In genomic region chr2:230872968-230873669, GRCh38 we compare ENCODE assay signal across 10 cellular contexts. TPM values are rescaled to one million over a fixed set of nuclear protein-coding genes. Genes with fewer than 3 reads are reported as not detected.
A peak's percentile ranks its signal among the peaks of the same experiment; 100 is the strongest.
DNase-seq lines count a peak whose midpoint lies in the region; ATAC-seq and TF ChIP-seq lines count a peak whose summit lies in the region.
"Had no signal": no experiment of that assay in that cellular context is flagged by ENCODE, and none has a peak within 500 bp of the region (broad histone marks: within the 10 kb centered on the region; RNA-seq: fewer than 3 reads in every experiment).

No MANE protein-coding gene starts in this region.

- H3K4me1 Mint-ChIP-seq in activated naive CD4-positive, alpha-beta T cell treated with anti-CD3 and anti-CD28 coated beads, Interleukin-2, amount 10 ng/mL, durations not matched to agents 7 days and 5 days: peaks cover 44% of the 10 kb centered on the region
- peaks cover 46% of the 10 kb centered on the region for H3K4me1 Mint-ChIP-seq in WTC11
- peaks cover 33% of the 10 kb centered on the region for H3K4me1 Mint-ChIP-seq in type B pancreatic cell (ENCODE audit: unreplicated experiment)

- POLR2A ChIA-PET in WTC11 (lab: Charles Lee): no interaction called here

- DNase-seq in activated naive CD4-positive, alpha-beta T cell treated with anti-CD3 and anti-CD28 coated beads, Interleukin-2, amount 10 ng/mL, durations not matched to agents 7 days and 5 days: peak; percentile 32
- no peak for DNase-seq in activated naive CD4-positive, alpha-beta T cell treated with anti-CD3 and anti-CD28 coated beads, Interleukin-2, amount 50 U/mL, for 16 hours
- DNase-seq in WTC11 (ENCODE audit: low spot score): no peak
- DNase-seq in type B pancreatic cell (ENCODE audit: extremely low spot score, unreplicated experiment): peak; percentile 64
- DNase-seq in NCI-H510A treated with DMSO at 0.1 percent for 48 hours (lab: John Stamatoyannopoulos, UW): no peak
- no peak for DNase-seq in dedifferentiated amniotic fluid mesenchymal stem cell (ENCODE audit: extremely low spot score)
- no peak for DNase-seq in mucosa of gallbladder (ENCODE audit: low spot score)
- DNase-seq: activated CD4-positive, CD25-positive, alpha-beta regulatory T cell had no signal

- CTCF ChIA-PET in activated naive CD4-positive, alpha-beta T cell treated with anti-CD3 and anti-CD28 coated beads, Interleukin-2, amount 10 ng/mL, durations not matched to agents 7 days and 5 days (lab: Charles Lee): interaction anchor here (1.0 to 1.5 kb wide), 3 partner anchors 49 to 180 kb away, joined by 3 read pairs; no protein-coding TSS in a partner anchor
- CTCF ChIA-PET in WTC11 (lab: Charles Lee): interaction anchor here (0.8 to 2.4 kb wide), 5 partner anchors 8 to 180 kb away, joined by 3 to 9 read pairs (median 4); partner anchors contain the start of gene ITM2C

- H3K4me3 Mint-ChIP-seq in activated naive CD4-positive, alpha-beta T cell treated with anti-CD3 and anti-CD28 coated beads, Interleukin-2, amount 10 ng/mL, durations not matched to agents 7 days and 5 days: no peak overlapping the region
- H3K4me3 Mint-ChIP-seq in WTC11: no peak overlapping the region
- peak overlapping the region; percentile 33 for H3K4me3 Mint-ChIP-seq in type B pancreatic cell

- ATAC-seq in HG02852 (IDR thresholded peaks at IDR 0.05; ENCODE audit: unreplicated experiment) (peak; percentile 50), WTC11 (no peak)
- ATAC-seq: K562 had no signal

- H3K36me3 Mint-ChIP-seq in activated naive CD4-positive, alpha-beta T cell treated with anti-CD3 and anti-CD28 coated beads, Interleukin-2, amount 10 ng/mL, durations not matched to agents 7 days and 5 days: no peaks in the 10 kb centered on the region
- H3K36me3 Mint-ChIP-seq in WTC11 (peaks cover 36% of the 10 kb centered on the region), type B pancreatic cell (peaks cover 4% of the 10 kb centered on the region)

- TF ChIP-seq CTCF in WTC11 (IDR thresholded peaks at IDR 0.05) (no peak), type B pancreatic cell (conservative IDR thresholded peaks at IDR 0.05) (no peak)

- H3K27ac Mint-ChIP-seq in activated naive CD4-positive, alpha-beta T cell treated with anti-CD3 and anti-CD28 coated beads, Interleukin-2, amount 10 ng/mL, durations not matched to agents 7 days and 5 days: peak overlapping the region; percentile 47
- H3K27ac Mint-ChIP-seq in WTC11 (peak overlapping the region; percentile 91), type B pancreatic cell (peak overlapping the region; percentile 49)

- H3K27me3 Mint-ChIP-seq in activated naive CD4-positive, alpha-beta T cell treated with anti-CD3 and anti-CD28 coated beads, Interleukin-2, amount 10 ng/mL, durations not matched to agents 7 days and 5 days: peaks cover 28% of the 10 kb centered on the region
- H3K27me3 Mint-ChIP-seq in WTC11 (ENCODE audit: low read depth) (no peaks in the 10 kb centered on the region), type B pancreatic cell (no peaks in the 10 kb centered on the region)

- no peaks in the 10 kb centered on the region for H3K9me3 Mint-ChIP-seq in activated naive CD4-positive, alpha-beta T cell treated with anti-CD3 and anti-CD28 coated beads, Interleukin-2, amount 10 ng/mL, durations not matched to agents 7 days and 5 days
- H3K9me3 Mint-ChIP-seq in WTC11: no peaks in the 10 kb centered on the region
- H3K9me3 Mint-ChIP-seq in type B pancreatic cell: no peaks in the 10 kb centered on the region

TF ChIP-seq in WTC11, 78 proteins besides CTCF, POLR2A, EP300 and RAD21 (continues in another document):
- TF ChIP-seq TEAD4 (CRISPR knock-in tag; IDR thresholded peaks at IDR 0.05) (no peak), E2F4 (CRISPR knock-in tag; IDR thresholded peaks at IDR 0.05; ENCODE audit: borderline replicate concordance, low read depth) (no peak), PRRX2 (CRISPR knock-in tag; IDR thresholded peaks at IDR 0.05) (no peak), ATF2 (CRISPR knock-in tag; IDR thresholded peaks at IDR 0.05; ENCODE audit: borderline replicate concordance, low read depth) (no peak), E2F1 (CRISPR knock-in tag; IDR thresholded peaks at IDR 0.05) (no peak), ZMAT4 (CRISPR knock-in tag; IDR thresholded peaks at IDR 0.05) (no peak), ZNF317 (CRISPR knock-in tag; IDR thresholded peaks at IDR 0.05; ENCODE audit: borderline replicate concordance, low read depth) (no peak), MYBL2 (CRISPR knock-in tag; IDR thresholded peaks at IDR 0.05) (no peak), E2F5 (CRISPR knock-in tag; IDR thresholded peaks at IDR 0.05) (no peak), TP53 (CRISPR knock-in tag; IDR thresholded peaks at IDR 0.05) (no peak), ERG (CRISPR knock-in tag; IDR thresholded peaks at IDR 0.05) (no peak), ZSCAN18 (CRISPR knock-in tag; IDR thresholded peaks at IDR 0.05) (no peak)

RNA-seq across cellular contexts. Expression of gene ITM2C, which starts 8.4 kb away (rescaled TPM):
- total RNA-seq in WTC11 (2021): 316 to 347 TPM (median 338 TPM) in 3 replicates
- total RNA-seq in type B pancreatic cell (ENCODE audit: low replicate concordance): 211 and 285 TPM in 2 replicates
- 195 TPM for total RNA-seq in mucosa of gallbladder

RNA-seq across cellular contexts. Expression of gene GPR55, which starts 51.9 kb away (rescaled TPM):
- not detected in 3 replicates for total RNA-seq in WTC11 (2021)
- total RNA-seq in type B pancreatic cell (ENCODE audit: low replicate concordance): 0.24 TPM in 1 of 2 replicates, not detected in the other
- total RNA-seq in mucosa of gallbladder: 0.37 TPM

Comparison
In these comparisons a context has a peak if more than half of its experiments do, and no peak if none do; other contexts are left out.
1. DNase-seq: peak in activated naive CD4-positive, alpha-beta T cell treated with anti-CD3 and anti-CD28 coated beads, Interleukin-2, amount 10 ng/mL, durations not matched to agents 7 days and 5 days (single experiment) and type B pancreatic cell (single experiment); none in activated naive CD4-positive, alpha-beta T cell treated with anti-CD3 and anti-CD28 coated beads, Interleukin-2, amount 50 U/mL, for 16 hours (single experiment), WTC11 (single experiment), NCI-H510A treated with DMSO at 0.1 percent for 48 hours (single experiment), dedifferentiated amniotic fluid mesenchymal stem cell (single experiment) and mucosa of gallbladder (single experiment).
2. Peak in every context shown above with its lines, with median percentiles within 50 percentile points of each other: H3K27ac Mint-ChIP-seq.